In genomic region chr16:54112807-54113206, GRCh38 we compare ENCODE assay signal across 11 cellular contexts.
"Had no signal": no experiment of that assay in that cellular context is flagged by ENCODE, and none has a peak within 500 bp of the region (broad histone marks: within the 10 kb centered on the region; RNA-seq: fewer than 3 reads in every experiment).

No MANE protein-coding gene starts in this region.

- H3K4me2 ChIP-seq: GM23338 had no signal

- FAIRE-seq: H1, H54 had no signal

- H3K4me1 ChIP-seq: HAP-1 had no signal

- H2AFZ ChIP-seq: GM23248, GM23338 had no signal

- H3K9me3 ChIP-seq: HAP-1 had no signal

- H3K36me3 ChIP-seq: HAP-1 had no signal

- H3K4me3 ChIP-seq: GM23248, GM23338, HAP-1 had no signal

- DNase-seq: GM23248, GOT3, H7, H9, HCEC 1CT, HFFc6 had no signal

- H3K9ac ChIP-seq: GM23248 had no signal

- ATAC-seq: GM23338, HCT116 had no signal

- H3K27ac ChIP-seq: GM23248 had no signal
